13 cellular contexts compared by ENCODE assay signal in genomic region chr17:50304781-50305404, GRCh38. TPM values are rescaled to one million over a fixed set of nuclear protein-coding genes. Genes with fewer than 3 reads are reported as not detected.
DNase-seq lines count a peak whose midpoint lies in the region; ATAC-seq and TF ChIP-seq lines count a peak whose summit lies in the region.
"Had no signal": no experiment of that assay in that cellular context is flagged by ENCODE, and none has a peak within 500 bp of the region (broad histone marks: within the 10 kb centered on the region; RNA-seq: fewer than 3 reads in every experiment).

No MANE protein-coding gene starts in this region.

- no peaks in the 10 kb centered on the region for H3K9me3 Mint-ChIP-seq in HFFc6
- peaks cover 0 to 2% (median 0%) of the 10 kb centered on the region in 7 donors for H3K9me3 Mint-ChIP-seq in CD14-positive monocyte
- H3K9me3 Mint-ChIP-seq: CD8-positive, alpha-beta T cell had no signal

- no peak for DNase-seq in AG04450 (ENCODE audit: low read depth, low spot score)
- DNase-seq in HFFc6: peak; percentile 13
- peak; percentile 45 to 52 for DNase-seq in cardiac fibroblast (ENCODE audit: low read depth in 2 of 2)
- no peak for DNase-seq in mucosa of descending colon
- no peak for DNase-seq in AG08395 (ENCODE audit: low spot score)
- DNase-seq in activated effector memory CD4-positive, alpha-beta T cell treated with Interleukin-2 at 50 U/mL for 16 hours: no peak
- DNase-seq in CD14-positive monocyte (ENCODE audit: low spot score): no peak
- DNase-seq in DMS153 treated with DMSO at 0.1 percent for 48 hours (lab: John Stamatoyannopoulos, UW; ENCODE audit: unreplicated experiment): no peak
- DNase-seq: CD8-positive, alpha-beta T cell; sigmoid colon had no signal

- no peaks in the 10 kb centered on the region for H3K36me3 ChIP-seq in mucosa of descending colon (ENCODE audit: low read depth)
- H3K36me3 ChIP-seq: sigmoid colon, upper lobe of left lung had no signal

- H3K4me1 ChIP-seq in mucosa of descending colon (ENCODE audit: low read depth): no peaks in the 10 kb centered on the region

- H3K27ac ChIP-seq in AG04450 (ENCODE audit: low read depth, low read length): peak overlapping the region; percentile 82

- H3K4me3 ChIP-seq in AG04450 (ENCODE audit: low read depth, low read length) (no peak overlapping the region), cardiac fibroblast (replicated peaks in 1 of 2; ENCODE audit: low read depth in 2 of 2, low read length in 2 of 2) (no peak overlapping the region), mucosa of descending colon (no peak overlapping the region)
- H3K4me3 ChIP-seq: sigmoid colon, upper lobe of left lung had no signal

- H3K27me3 Mint-ChIP-seq in HFFc6 (ENCODE audit: insufficient read depth) (no peaks in the 10 kb centered on the region), CD14-positive monocyte (ENCODE audit: low read depth in 3 of 3) (peaks cover 2 to 8% (median 6%) of the 10 kb centered on the region in 3 donors)

- H3K4me3 Mint-ChIP-seq in HFFc6 (peak overlapping the region; percentile 52), CD14-positive monocyte (no peak overlapping the region)
- H3K4me3 Mint-ChIP-seq: CD8-positive, alpha-beta T cell had no signal

- ATAC-seq in mucosa of descending colon: peak; percentile 10
- ATAC-seq: CD8-positive, alpha-beta T cell had no signal

- peaks cover 46% of the 10 kb centered on the region for H3K4me1 Mint-ChIP-seq in HFFc6 (ENCODE audit: low read depth)
- peaks cover 19% of the 10 kb centered on the region for H3K4me1 Mint-ChIP-seq in CD14-positive monocyte

- H3K9me3 ChIP-seq in AG04450 (ENCODE audit: control insufficient read depth, insufficient read depth, low read length): no peaks in the 10 kb centered on the region
- no peaks in the 10 kb centered on the region for H3K9me3 ChIP-seq in mucosa of descending colon
- H3K9me3 ChIP-seq: sigmoid colon, upper lobe of left lung had no signal

- CTCF ChIA-PET in AG04450 (lab: Charles Lee): interaction anchor here (0.8 to 2.0 kb wide), 3 partner anchors 29 to 211 kb away, joined by 3 to 5 read pairs (median 4); no protein-coding TSS in a partner anchor

- intact Hi-C loops in mucosa of descending colon (cut with DNase I, micrococcal nuclease): loop anchor here in 1 of 2 donors (10.0 kb wide), 1 partner anchor 210 kb away; the partner anchor contains the start of gene PDK2
- intact Hi-C loops in CD14-positive monocyte (cut with micrococcal nuclease): loop anchor here in 1 of 2 donors (5.0 kb wide), 1 partner anchor 38 kb away; no protein-coding TSS in a partner anchor

- TF ChIP-seq CTCF in AG04450 (IDR thresholded peaks at IDR 0.05; ENCODE audit: low read depth, low read length) (no peak), HFFc6 (IDR thresholded peaks at IDR 0.05) (no peak), cardiac fibroblast (IDR thresholded peaks at IDR 0.05; ENCODE audit: low read depth, low read length) (no peak), mucosa of descending colon (IDR thresholded peaks at IDR 0.05) (no peak), CD14-positive monocyte (IDR thresholded peaks at IDR 0.05) (no peak)

- H3K27me3 ChIP-seq in AG04450 (ENCODE audit: control insufficient read depth, insufficient read depth, low read length): no peaks in the 10 kb centered on the region
- H3K27me3 ChIP-seq: upper lobe of left lung had no signal

- H3K27ac Mint-ChIP-seq in HFFc6 (peak overlapping the region; percentile 48), CD14-positive monocyte (peak overlapping the region in 1 of 7 donors; percentile 0)
- H3K27ac Mint-ChIP-seq: CD8-positive, alpha-beta T cell had no signal

- H3K36me3 Mint-ChIP-seq in HFFc6 (ENCODE audit: low read depth): no peaks in the 10 kb centered on the region; the same call in 1 of the 2 replicates
- H3K36me3 Mint-ChIP-seq in CD14-positive monocyte: no peaks in the 10 kb centered on the region
- H3K36me3 Mint-ChIP-seq: CD8-positive, alpha-beta T cell had no signal

- POLR2A ChIA-PET in AG04450 (lab: Yijun Ruan, JAX): interaction anchor here (0.6 kb wide), 2 partner anchors 30 to 87 kb away, joined by 4 to 5 read pairs; no protein-coding TSS in a partner anchor

RNA-seq across cellular contexts. Expression of gene TMEM92, which starts 30.6 kb away (rescaled TPM):
- polyA plus RNA-seq in AG04450 (2011; rRNA removed) (0.47 and 0.96 TPM in 2 replicates), CD14-positive monocyte (not detected)
- polyA minus RNA-seq in AG04450 (2011; rRNA and poly(A)+ RNA removed): 0.48 and 0.55 TPM in 2 replicates
- total RNA-seq in HFFc6 (2021; fragmentation: NEBNext Ultra II Directional; extraction: Animal tissue kit (Norgen Biotek cat#: 25700)): under 1 TPM in 3 of 6 experiments, not detected in 3; 0.17 to 0.24 (median 0.18) TPM
- total RNA-seq in mucosa of descending colon: 1 to 10 TPM; 1.3 to 2.8 (median 2.6) TPM
- total RNA-seq: CD8-positive, alpha-beta T cell; dermis microvascular lymphatic vessel endothelial cell; RPMI7951; sigmoid colon had no signal

RNA-seq across cellular contexts. Expression of gene XYLT2, which starts 41.0 kb away (rescaled TPM):
- polyA plus RNA-seq in AG04450 (2011; rRNA removed) (13.5 and 19.0 TPM in 2 replicates), CD14-positive monocyte (1 to 10 TPM; 4.4 TPM)
- polyA minus RNA-seq in AG04450 (2011; rRNA and poly(A)+ RNA removed): 26.9 and 36.9 TPM in 2 replicates
- 10 to 100 TPM; 38.9 to 47.1 (median 43.2) TPM for total RNA-seq in HFFc6 (2021; fragmentation: NEBNext Ultra II Directional; extraction: Animal tissue kit (Norgen Biotek cat#: 25700))
- 10 to 100 TPM; 14.7 to 20.0 (median 18.4) TPM for total RNA-seq in mucosa of descending colon

Comparison
In these comparisons a context has a peak if more than half of its experiments do, and no peak if none do; other contexts are left out.
1. DNase-seq: peak in HFFc6 (single experiment) and cardiac fibroblast (2 of 2); none in AG04450 (single experiment), mucosa of descending colon (0 of 3), AG08395 (single experiment), activated effector memory CD4-positive, alpha-beta T cell treated with Interleukin-2 at 50 U/mL for 16 hours (single experiment), CD14-positive monocyte (single experiment) and DMS153 treated with DMSO at 0.1 percent for 48 hours (single experiment).